ENCODE assay signal across 20 cellular contexts in genomic region chr2:165886487-165887146, GRCh38.
DNase-seq lines count a peak whose midpoint lies in the region; TF ChIP-seq lines count a peak whose summit lies in the region.
"Had no signal": no experiment of that assay in that cellular context is flagged by ENCODE, and none has a peak within 500 bp of the region (broad histone marks: within the 10 kb centered on the region; RNA-seq: fewer than 3 reads in every experiment).

No MANE protein-coding gene starts in this region.

- H4K20me1 ChIP-seq in neural progenitor cell (ENCODE audit: low read depth): no peaks in the 10 kb centered on the region

- H2AFZ ChIP-seq in neural progenitor cell (replicated peaks): no peak overlapping the region

- H3K4me3 Mint-ChIP-seq in neural progenitor cell: peak overlapping the region; percentile 29
- no peak overlapping the region for H3K4me3 Mint-ChIP-seq in activated T-helper 2 cell treated with anti-CD3 and anti-CD28 coated beads, Interferon-gamma antibody, Interleukin-2, Interleukin-4, amounts not matched to agents 10 μg/mL and 5 μg/mL and 100 μg/mL, durations not matched to agents 14 hours and 24 hours and 36 hours (ENCODE audit: low read depth)
- H3K4me3 Mint-ChIP-seq: stimulated activated effector memory CD8-positive, alpha-beta T cell treated with anti-CD3 and anti-CD28 coated beads, Interleukin-12 subunit alpha, Interleukin-12 subunit beta, amount 100 ng/mL, for 72 hours had no signal

- peaks cover 35% of the 10 kb centered on the region for H3K36me3 Mint-ChIP-seq in neural progenitor cell
- peaks cover 49% of the 10 kb centered on the region for H3K36me3 Mint-ChIP-seq in activated T-helper 2 cell treated with anti-CD3 and anti-CD28 coated beads, Interferon-gamma antibody, Interleukin-2, Interleukin-4, amounts not matched to agents 10 μg/mL and 5 μg/mL and 100 μg/mL, durations not matched to agents 14 hours and 24 hours and 36 hours (ENCODE audit: low read depth)

- TF ChIP-seq CTCF in neural progenitor cell (IDR thresholded peaks at IDR 0.05): no peak

- H3K9ac ChIP-seq in neural progenitor cell: no peak overlapping the region

- H3K79me2 ChIP-seq in neural progenitor cell (ENCODE audit: low read depth): no peaks in the 10 kb centered on the region

- no peaks in the 10 kb centered on the region for H3K9me3 ChIP-seq in neural progenitor cell (ENCODE audit: low read depth)
- H3K9me3 ChIP-seq: lower lobe of right lung, psoas muscle, vagina had no signal

- no peak overlapping the region for H3K4me3 ChIP-seq in neural progenitor cell
- H3K4me3 ChIP-seq: coronary artery, lower lobe of right lung, psoas muscle, vagina had no signal

- H3K36me3 ChIP-seq in neural progenitor cell: peaks cover 9% of the 10 kb centered on the region
- H3K36me3 ChIP-seq: brain microvascular endothelial cell had no signal

- H3K9me3 Mint-ChIP-seq in neural progenitor cell: no peaks in the 10 kb centered on the region
- no peaks in the 10 kb centered on the region for H3K9me3 Mint-ChIP-seq in activated T-helper 2 cell treated with anti-CD3 and anti-CD28 coated beads, Interferon-gamma antibody, Interleukin-2, Interleukin-4, amounts not matched to agents 10 μg/mL and 5 μg/mL and 100 μg/mL, durations not matched to agents 14 hours and 24 hours and 36 hours
- H3K9me3 Mint-ChIP-seq: stimulated activated effector memory CD8-positive, alpha-beta T cell treated with anti-CD3 and anti-CD28 coated beads, Interleukin-12 subunit alpha, Interleukin-12 subunit beta, amount 100 ng/mL, for 72 hours had no signal

- intact Hi-C loops in activated T-helper 2 cell treated with anti-CD3 and anti-CD28 coated beads, Interferon-gamma antibody, Interleukin-2, Interleukin-4, amounts not matched to agents 10 μg/mL and 5 μg/mL and 100 μg/mL, durations not matched to agents 14 hours and 24 hours and 36 hours (cut with micrococcal nuclease): no loop called here

- DNase-seq in NAMALWA (ENCODE audit: low spot score): peak; percentile 9
- peak; percentile 36 for DNase-seq in NCI-H345 treated with DMSO at 0.1 percent for 48 hours (lab: John Stamatoyannopoulos, UW; ENCODE audit: unreplicated experiment)
- no peak for DNase-seq in neural progenitor cell (ENCODE audit: low spot score)
- no peak for DNase-seq in KG1 (lab: John Stamatoyannopoulos, UW)
- no peak for DNase-seq in activated T-cell treated with anti-CD3 and anti-CD28 coated beads, Interleukin-2, amount 50 U/mL, for 1 hour
- DNase-seq in activated T-helper 2 cell treated with anti-CD3 and anti-CD28 coated beads, Interferon-gamma antibody, Interleukin-2, Interleukin-4, amounts not matched to agents 10 μg/mL and 5 μg/mL and 100 μg/mL, durations not matched to agents 14 hours and 24 hours and 36 hours (ENCODE audit: low spot score): no peak
- DNase-seq: activated CD8-positive, alpha-beta memory T cell treated with anti-CD3 and anti-CD28 coated beads, Interleukin-2, amount 50 U/mL, for 4 hours; brain microvascular endothelial cell; DND-41; lower lobe of right lung; MV-4-11; NCI-H2029; psoas muscle; SHP77; T-helper 1 cell had no signal

- H3K27me3 ChIP-seq in neural progenitor cell: no peaks in the 10 kb centered on the region
- H3K27me3 ChIP-seq: brain microvascular endothelial cell, vagina had no signal

- no peaks in the 10 kb centered on the region for H3F3A ChIP-seq in neural progenitor cell (ENCODE audit: low read depth)

- H3K27ac Mint-ChIP-seq in neural progenitor cell: peak overlapping the region; percentile 78
- no peak overlapping the region for H3K27ac Mint-ChIP-seq in activated T-helper 2 cell treated with anti-CD3 and anti-CD28 coated beads, Interferon-gamma antibody, Interleukin-2, Interleukin-4, amounts not matched to agents 10 μg/mL and 5 μg/mL and 100 μg/mL, durations not matched to agents 14 hours and 24 hours and 36 hours
- H3K27ac Mint-ChIP-seq: stimulated activated effector memory CD8-positive, alpha-beta T cell treated with anti-CD3 and anti-CD28 coated beads, Interleukin-12 subunit alpha, Interleukin-12 subunit beta, amount 100 ng/mL, for 72 hours had no signal

- H3K27ac ChIP-seq in angular gyrus (ENCODE audit: low read depth, low read length) (peak overlapping the region; percentile 3), neural progenitor cell (no peak overlapping the region)
- H3K27ac ChIP-seq: brain microvascular endothelial cell, coronary artery, lower lobe of right lung, psoas muscle, vagina, VCaP had no signal

- no peaks in the 10 kb centered on the region for H3K27me3 Mint-ChIP-seq in neural progenitor cell (ENCODE audit: insufficient read depth, low read depth)
- no peaks in the 10 kb centered on the region for H3K27me3 Mint-ChIP-seq in activated T-helper 2 cell treated with anti-CD3 and anti-CD28 coated beads, Interferon-gamma antibody, Interleukin-2, Interleukin-4, amounts not matched to agents 10 μg/mL and 5 μg/mL and 100 μg/mL, durations not matched to agents 14 hours and 24 hours and 36 hours (ENCODE audit: low read depth)

- peaks cover 16% of the 10 kb centered on the region for H3K4me1 ChIP-seq in neural progenitor cell
- H3K4me1 ChIP-seq: lower lobe of right lung, psoas muscle had no signal

- peaks cover 47% of the 10 kb centered on the region for H3K4me1 Mint-ChIP-seq in neural progenitor cell
- H3K4me1 Mint-ChIP-seq in activated T-helper 2 cell treated with anti-CD3 and anti-CD28 coated beads, Interferon-gamma antibody, Interleukin-2, Interleukin-4, amounts not matched to agents 10 μg/mL and 5 μg/mL and 100 μg/mL, durations not matched to agents 14 hours and 24 hours and 36 hours (ENCODE audit: low read depth): peaks cover 14% of the 10 kb centered on the region
- H3K4me1 Mint-ChIP-seq: stimulated activated effector memory CD8-positive, alpha-beta T cell treated with anti-CD3 and anti-CD28 coated beads, Interleukin-12 subunit alpha, Interleukin-12 subunit beta, amount 100 ng/mL, for 72 hours had no signal

- no peak overlapping the region for H3K4me2 ChIP-seq in neural progenitor cell

Comparison
In these comparisons a context has a peak if more than half of its experiments do, and no peak if none do; other contexts are left out.
1. DNase-seq: peak in NAMALWA (single experiment) and NCI-H345 treated with DMSO at 0.1 percent for 48 hours (single experiment); none in neural progenitor cell (single experiment), KG1 (single experiment), activated T-cell treated with anti-CD3 and anti-CD28 coated beads, Interleukin-2, amount 50 U/mL, for 1 hour (single experiment) and activated T-helper 2 cell treated with anti-CD3 and anti-CD28 coated beads, Interferon-gamma antibody, Interleukin-2, Interleukin-4, amounts not matched to agents 10 μg/mL and 5 μg/mL and 100 μg/mL, durations not matched to agents 14 hours and 24 hours and 36 hours (single experiment).